In genomic region chr12:44749566-44749965, GRCh38 we compare ENCODE assay signal across 21 cellular contexts.
DNase-seq lines count a peak whose midpoint lies in the region; ATAC-seq, FAIRE-seq and TF ChIP-seq lines count a peak whose summit lies in the region.
"Had no signal": no experiment of that assay in that cellular context is flagged by ENCODE, and none has a peak within 500 bp of the region (broad histone marks: within the 10 kb centered on the region; RNA-seq: fewer than 3 reads in every experiment).

No MANE protein-coding gene starts in this region.

- H3K9me2 ChIP-seq in neural cell (ENCODE audit: insufficient read depth, low read length), result no peaks in the 10 kb centered on the region

- no peak for TF ChIP-seq CTCF in neural cell (IDR thresholded peaks at IDR 0.05; ENCODE audit: poor library complexity, severe bottlenecking)

- TF ChIP-seq EP300 in neural cell (conservative IDR thresholded peaks at IDR 0.05; ENCODE audit: poor library complexity, severe bottlenecking), result peak; percentile 57

- no peaks in the 10 kb centered on the region for H3K79me2 ChIP-seq in neural cell (replicated peaks; ENCODE audit: insufficient read depth, low read length)

- peaks cover 61% of the 10 kb centered on the region for H3K36me3 Mint-ChIP-seq in activated naive CD8-positive, alpha-beta T cell treated with anti-CD3 and anti-CD28 coated beads for 36 hours

- no peaks in the 10 kb centered on the region for H4K20me1 ChIP-seq in neural cell (ENCODE audit: insufficient read depth)

- H3K9me3 Mint-ChIP-seq in activated naive CD8-positive, alpha-beta T cell treated with anti-CD3 and anti-CD28 coated beads for 36 hours, result peaks cover 11% of the 10 kb centered on the region

- peak overlapping the region; percentile 67 for H3K27ac ChIP-seq in neural cell (ENCODE audit: low read length)
- H3K27ac ChIP-seq: 22Rv1, A549, C4-2B had no signal

- no peak for FAIRE-seq in urothelium cell line (lab: Jason Lieb, UNC)
- FAIRE-seq: A549, D721Med, G401.6, GM12891, GM18507, H54 had no signal

- TF ChIP-seq RAD21 in neural cell (conservative IDR thresholded peaks at IDR 0.05), result no peak

- no peak overlapping the region for H2AFZ ChIP-seq in neural cell (ENCODE audit: low read depth, low read length)
- H2AFZ ChIP-seq: GM23338 had no signal

- peaks cover 34% of the 10 kb centered on the region for H3K4me1 Mint-ChIP-seq in activated naive CD8-positive, alpha-beta T cell treated with anti-CD3 and anti-CD28 coated beads for 36 hours
- H3K4me1 Mint-ChIP-seq: GM23338 had no signal

- peak; percentile 53 for DNase-seq in NCI-H1092 treated with DMSO at 0.1 percent for 48 hours (lab: John Stamatoyannopoulos, UW)
- DNase-seq in NCI-H1092 (lab: John Stamatoyannopoulos, UW), result no peak
- DNase-seq in NCI-H69 (lab: John Stamatoyannopoulos, UW), result peak; percentile 84
- no peak for DNase-seq in activated naive CD8-positive, alpha-beta T cell treated with anti-CD3 and anti-CD28 coated beads for 36 hours
- no peak for DNase-seq in urothelium cell line (ENCODE audit: low spot score)
- no peak for DNase-seq in HUDEP-2 (lab: John Stamatoyannopoulos, UW; ENCODE audit: unreplicated experiment in 76 of 76)
- DNase-seq: AML-193; Caco-2; CD4-positive, alpha-beta T cell; HCEC 1CT had no signal

- H3K4me2 ChIP-seq in neural cell (ENCODE audit: low read length), result peak overlapping the region; percentile 17
- H3K4me2 ChIP-seq: A549, GM23338 had no signal

- no peaks in the 10 kb centered on the region for H3F3A ChIP-seq in neural cell (ENCODE audit: insufficient read depth, low read length, poor library complexity, severe bottlenecking)

- H3K27ac Mint-ChIP-seq in activated naive CD8-positive, alpha-beta T cell treated with anti-CD3 and anti-CD28 coated beads for 36 hours, result peak overlapping the region; percentile 60
- H3K27ac Mint-ChIP-seq: CD4-positive, alpha-beta T cell; GM23338 had no signal

- no peaks in the 10 kb centered on the region for H3K27me3 Mint-ChIP-seq in activated naive CD8-positive, alpha-beta T cell treated with anti-CD3 and anti-CD28 coated beads for 36 hours
- H3K27me3 Mint-ChIP-seq: CD4-positive, alpha-beta T cell had no signal

- H3K36me3 ChIP-seq in neural cell (ENCODE audit: insufficient read depth, low read length), result no peaks in the 10 kb centered on the region

- H3K9ac ChIP-seq in neural cell (ENCODE audit: low read length), result no peak overlapping the region

- no peaks in the 10 kb centered on the region for H3K27me3 ChIP-seq in neural cell (ENCODE audit: insufficient read depth, low read depth, low read length)

- H3K4me3 ChIP-seq in neural cell (ENCODE audit: low read length), result peak overlapping the region; percentile 5
- H3K4me3 ChIP-seq: A549, GM23338 had no signal

- no peak overlapping the region for H3K4me3 Mint-ChIP-seq in activated naive CD8-positive, alpha-beta T cell treated with anti-CD3 and anti-CD28 coated beads for 36 hours
- H3K4me3 Mint-ChIP-seq: CD4-positive, alpha-beta T cell; GM23338 had no signal

- no peaks in the 10 kb centered on the region for H3K9me3 ChIP-seq in neural cell (ENCODE audit: low read length)
- H3K9me3 ChIP-seq: A549, Caco-2 had no signal

- ATAC-seq in GM19324 (IDR thresholded peaks at IDR 0.05; ENCODE audit: low FRiP score, unreplicated experiment), result no peak
- ATAC-seq: A549, GM23338 had no signal

TF ChIP-seq in neural cell, 6 proteins besides CTCF, POLR2A, EP300 and RAD21:
- TF ChIP-seq MXI1 (conservative IDR thresholded peaks at IDR 0.05; ENCODE audit: poor library complexity, severe bottlenecking) (no peak), REST (IDR thresholded peaks at IDR 0.05; ENCODE audit: borderline replicate concordance) (peak; percentile 73), POLR2AphosphoS5 (IDR thresholded peaks at IDR 0.05) (peak; percentile 59), TAF1 (IDR thresholded peaks at IDR 0.05; ENCODE audit: low read depth) (no peak)
TF ChIP-seq in neural cell: peak in this region for 2.

Comparison
In these comparisons a context has a peak if more than half of its experiments do, and no peak if none do; other contexts are left out.
1. DNase-seq: peak in NCI-H1092 treated with DMSO at 0.1 percent for 48 hours (single experiment) and NCI-H69 (single experiment); none in NCI-H1092 (single experiment), activated naive CD8-positive, alpha-beta T cell treated with anti-CD3 and anti-CD28 coated beads for 36 hours (single experiment), urothelium cell line (single experiment) and HUDEP-2 (0 of 76).